Comparison of ENCODE assay signal across 17 cellular contexts in the genomic region with DNA sequence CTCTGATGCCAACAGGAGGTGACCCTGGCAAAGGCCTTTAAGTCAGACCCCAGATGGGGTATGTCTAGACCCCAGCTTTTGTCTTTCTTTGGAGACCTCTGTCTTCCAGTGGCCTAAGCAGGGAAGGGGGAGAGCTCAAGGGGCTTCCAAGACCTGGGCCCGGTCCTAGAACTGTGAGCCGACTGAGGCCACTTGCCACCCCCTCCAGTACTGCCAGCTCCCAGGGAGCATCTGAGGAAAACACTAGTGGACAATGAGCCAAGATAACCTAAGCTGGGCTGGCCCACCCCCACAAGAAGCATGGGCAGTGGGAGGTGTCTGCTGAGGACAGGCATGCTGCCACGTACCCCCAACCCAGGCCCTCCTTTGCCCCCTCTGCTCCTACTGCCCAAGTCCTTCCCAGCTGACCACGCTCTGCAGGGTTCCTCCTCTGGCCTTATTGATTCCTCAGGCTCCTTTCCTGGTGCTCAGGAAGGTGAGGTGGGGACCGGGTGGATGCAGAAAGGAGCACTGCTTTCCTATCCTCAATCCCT. TPM values are rescaled to one million over a fixed set of nuclear protein-coding genes. Genes with fewer than 3 reads are reported as not detected.
DNase-seq lines count a peak whose midpoint lies in the region; ATAC-seq and TF ChIP-seq lines count a peak whose summit lies in the region.
"Had no signal": no experiment of that assay in that cellular context is flagged by ENCODE, and none has a peak within 500 bp of the region (broad histone marks: within the 10 kb centered on the region; RNA-seq: fewer than 3 reads in every experiment).

No MANE protein-coding gene starts in this region.

- DNase-seq in breast epithelium (ENCODE audit: low spot score in 2 of 2) (no peak), MCF 10A (ENCODE audit: unreplicated experiment) (no peak), activated B cell treated with CpG ODN at 0.5 μM for 24 hours (no peak), memory B cell (ENCODE audit: low spot score in 2 of 2) (no peak), AG20443 (ENCODE audit: low spot score) (no peak), globus pallidus (ENCODE audit: low spot score) (no peak), ovary (no peak)
- DNase-seq: left ventricle myocardium inferior; MG63; right lobe of liver; stimulated activated CD4-positive, alpha-beta T cell treated with anti-CD3 and anti-CD28 coated beads, Interleukin-2, amount 100 ng/mL, for 48 hours; T-helper 9 cell; upper lobe of left lung had no signal

- peaks cover 45% of the 10 kb centered on the region for H3K4me1 Mint-ChIP-seq in MCF 10A (ENCODE audit: insufficient read depth, unreplicated experiment)
- H3K4me1 Mint-ChIP-seq in activated B cell treated with CpG ODN at 0.5 μM for 24 hours = peaks cover 22% of the 10 kb centered on the region
- peaks cover 27% of the 10 kb centered on the region for H3K4me1 Mint-ChIP-seq in memory B cell

- no peaks in the 10 kb centered on the region for H3K27me3 ChIP-seq in breast epithelium
- H3K27me3 ChIP-seq in ovary = no peaks in the 10 kb centered on the region
- H3K27me3 ChIP-seq: adrenal gland, MG63, right lobe of liver, upper lobe of left lung had no signal

- H3K36me3 Mint-ChIP-seq in MCF 10A (ENCODE audit: insufficient read depth, unreplicated experiment) (peaks cover 16% of the 10 kb centered on the region), activated B cell treated with CpG ODN at 0.5 μM for 24 hours (ENCODE audit: low read depth) (no peaks in the 10 kb centered on the region), memory B cell (no peaks in the 10 kb centered on the region)

- H3K9me3 ChIP-seq in breast epithelium = no peaks in the 10 kb centered on the region
- H3K9me3 ChIP-seq in ovary = no peaks in the 10 kb centered on the region
- H3K9me3 ChIP-seq: adrenal gland, left ventricle myocardium inferior, MG63, right lobe of liver, upper lobe of left lung had no signal

- 84 to 92% (median 91%) methylated on average over 5 of the region's 5 CpGs for WGBS in ovary, 3 donors

- H3K9me3 Mint-ChIP-seq in MCF 10A (ENCODE audit: unreplicated experiment) (no peaks in the 10 kb centered on the region), activated B cell treated with CpG ODN at 0.5 μM for 24 hours (no peaks in the 10 kb centered on the region), memory B cell (no peaks in the 10 kb centered on the region)
- H3K9me3 Mint-ChIP-seq: central memory CD8-positive, alpha-beta T cell had no signal

- POLR2A ChIA-PET in MCF 10A (lab: Yijun Ruan, JAX) = interaction anchor here (0.6 to 2.4 kb wide), 10 partner anchors 11 to 177 kb away, joined by 3 to 12 read pairs (median 4); partner anchors contain the start of gene VDR
- POLR2A ChIA-PET in activated B cell treated with CpG ODN at 0.5 μM for 24 hours (lab: Charles Lee) = interaction anchor here (0.7 kb wide), 1 partner anchor 73 kb away, joined by 3 read pairs; no protein-coding TSS in a partner anchor

- TF ChIP-seq EP300 in ovary (IDR thresholded peaks at IDR 0.05) = no peak

- no peaks in the 10 kb centered on the region for H3K36me3 ChIP-seq in breast epithelium
- no peaks in the 10 kb centered on the region for H3K36me3 ChIP-seq in ovary
- H3K36me3 ChIP-seq: left ventricle myocardium inferior, right lobe of liver had no signal

- CTCF ChIA-PET in MCF 10A (lab: Yijun Ruan, JAX) = interaction anchor here (0.8 to 2.0 kb wide), 8 partner anchors 11 to 281 kb away, joined by 3 to 10 read pairs (median 6); no protein-coding TSS in a partner anchor
- CTCF ChIA-PET in activated B cell treated with CpG ODN at 0.5 μM for 24 hours (lab: Charles Lee) = interaction anchor here (1.2 kb wide), 1 partner anchor 9 kb away, joined by 3 read pairs; no protein-coding TSS in a partner anchor

- H3K4me3 Mint-ChIP-seq in MCF 10A (ENCODE audit: unreplicated experiment) (no peak overlapping the region), activated B cell treated with CpG ODN at 0.5 μM for 24 hours (peak overlapping the region; percentile 78), memory B cell (peak overlapping the region; percentile 18)

- H3K4me1 ChIP-seq in breast epithelium = peaks cover 8 to 11% of the 10 kb centered on the region in 2 donors
- no peaks in the 10 kb centered on the region for H3K4me1 ChIP-seq in ovary (ENCODE audit: insufficient read depth)

- H3K4me3 ChIP-seq in breast epithelium = no peak overlapping the region
- no peak overlapping the region for H3K4me3 ChIP-seq in ovary
- H3K4me3 ChIP-seq: adrenal gland, left ventricle myocardium inferior, MG63, right lobe of liver had no signal

- no TSS peak for BruUV-seq in MCF 10A (replicated peaks; lab: Mats Ljungman, UMichigan)

- intact Hi-C loops in breast epithelium (cut with DNase I; ENCODE audit: low total_unique reads) = no loop called here
- intact Hi-C loops in MCF 10A (cut with micrococcal nuclease) = no loop called here
- intact Hi-C loops in activated B cell treated with CpG ODN at 0.5 μM for 24 hours (cut with micrococcal nuclease) = no loop called here
- intact Hi-C loops in ovary (cut with DNase I) = no loop called here

- no peak for TF ChIP-seq CTCF in breast epithelium (IDR thresholded peaks at IDR 0.05)
- TF ChIP-seq CTCF in MCF 10A (IDR thresholded peaks at IDR 0.05; ENCODE audit: unreplicated experiment) = no peak
- TF ChIP-seq CTCF in activated B cell treated with CpG ODN at 0.5 μM for 24 hours (IDR thresholded peaks at IDR 0.05) = no peak
- TF ChIP-seq CTCF in ovary (IDR thresholded peaks at IDR 0.05) = no peak

- ATAC-seq in activated B cell treated with CpG ODN at 0.5 μM for 24 hours (ENCODE audit: low read depth) (no peak), memory B cell (ENCODE audit: low read depth) (no peak), HG03025 (IDR thresholded peaks at IDR 0.05; ENCODE audit: low FRiP score, unreplicated experiment) (no peak)

- H3K27ac ChIP-seq in breast epithelium (peak overlapping the region; percentile 76 to 85), ovary (no peak overlapping the region)
- H3K27ac ChIP-seq: left ventricle myocardium inferior, right lobe of liver had no signal

- no peak overlapping the region for H3K27ac Mint-ChIP-seq in MCF 10A (ENCODE audit: low read depth, unreplicated experiment)
- no peak overlapping the region for H3K27ac Mint-ChIP-seq in activated B cell treated with CpG ODN at 0.5 μM for 24 hours
- no peak overlapping the region for H3K27ac Mint-ChIP-seq in memory B cell

- no peaks in the 10 kb centered on the region for H3K27me3 Mint-ChIP-seq in MCF 10A (ENCODE audit: insufficient read depth, unreplicated experiment)
- H3K27me3 Mint-ChIP-seq in activated B cell treated with CpG ODN at 0.5 μM for 24 hours = peaks cover 9% of the 10 kb centered on the region
- H3K27me3 Mint-ChIP-seq in memory B cell = peaks cover 18% of the 10 kb centered on the region

- TF ChIP-seq POLR2A in breast epithelium (IDR thresholded peaks at IDR 0.05) = no peak
- no peak for TF ChIP-seq POLR2A in ovary (IDR thresholded peaks at IDR 0.05)

RNA-seq across cellular contexts. Expression of gene VDR, which starts 21.1 kb away (rescaled TPM):
- total RNA-seq in breast epithelium (10 to 100 TPM in 2 of 3 donors, 1 to 10 TPM in 1; 1.6 to 41.7 (median 16.1) TPM), MCF 10A (2022) (22.3 and 23.4 TPM in 2 replicates), activated B cell treated with CpG ODN at 0.5 μM for 24 hours (0.64 and 0.86 TPM in 2 replicates), ovary (1 to 10 TPM in 5 of 7 donors, under 1 TPM in 2; 0.71 to 2.7 (median 1.1) TPM)
- polyA plus RNA-seq in ovary = 1 to 10 TPM in 1 of 2 donors, under 1 TPM in 1; 0.31 to 1.1 TPM
- polyA plus RNA-seq: neural cell had no signal

Comparison
In these comparisons a context has a peak if more than half of its experiments do, and no peak if none do; other contexts are left out.
1. H3K27ac ChIP-seq: peak in breast epithelium (2 of 2); none in ovary (0 of 2).